8 cellular contexts compared by ENCODE assay signal in genomic region chr20:34516038-34516873, GRCh38. TPM values are rescaled to one million over a fixed set of nuclear protein-coding genes. Genes with fewer than 3 reads are reported as not detected.
DNase-seq lines count a peak whose midpoint lies in the region; ATAC-seq, FAIRE-seq and TF ChIP-seq lines count a peak whose summit lies in the region.

TSS of gene DYNLRB1 (plus strand) at chr20:34516422. CDS start at chr20:34516459, 37 bp downstream.

- H3K4me1 ChIP-seq in adrenal gland (replicated peaks in 1 of 2) (peaks cover 12 to 45% of the 10 kb centered on the region in 2 donors), heart left ventricle (peaks cover 0 to 49% (median 31%) of the 10 kb centered on the region in 12 donors), transverse colon (peaks cover 6 to 44% (median 24%) of the 10 kb centered on the region in 4 donors)

- in situ Hi-C loops in transverse colon (cut with MboI; ENCODE audit: low pct_ligation_motif_present in 1 of 4, low pct_unique_long_range_greater_than_20kb in 1 of 4, low sequenced_read_pairs in 3 of 4), result loop anchor here in 2 of 4 donors (25.0 kb wide), 1 partner anchor 204 kb away; the partner anchor contains the start of gene AHCY (in 2 of the 2)

- TF ChIP-seq POLR2A in GM12892 (IDR thresholded peaks at IDR 0.05; ENCODE audit: low read depth, low read length), result peak; percentile 74; the same call in 1 of the 2 replicates
- TF ChIP-seq POLR2A in adrenal gland (IDR thresholded peaks at IDR 0.05), result peak; percentile 83 to 95
- TF ChIP-seq POLR2A in heart left ventricle (IDR thresholded peaks at IDR 0.05), result peak in 1 of 2 donors; percentile 86
- TF ChIP-seq POLR2A in transverse colon (IDR thresholded peaks at IDR 0.05), result peak; percentile 90

- peak within 1 kb of the TSS; percentile 78 to 98 (median 94) for H3K27ac ChIP-seq in adrenal gland
- peak within 1 kb of the TSS; percentile 89 to 99 (median 95) for H3K27ac ChIP-seq in heart left ventricle
- peak within 1 kb of the TSS; percentile 92 to 95 (median 94) for H3K27ac ChIP-seq in transverse colon

- TF ChIP-seq CTCF in adrenal gland (IDR thresholded peaks at IDR 0.05), result no peak
- no peak for TF ChIP-seq CTCF in heart left ventricle (IDR thresholded peaks at IDR 0.05)
- TF ChIP-seq CTCF in transverse colon (IDR thresholded peaks at IDR 0.05), result no peak

- TF ChIP-seq EP300 in transverse colon (IDR thresholded peaks at IDR 0.05; ENCODE audit: low read depth), result no peak

- 0% methylated on average over 20 to 61 of the region's 61 CpGs for WGBS in adrenal gland, 4 donors
- 0 to 1% (median 0%) methylated on average over 28 to 61 of the region's 61 CpGs for WGBS in heart left ventricle, 4 donors
- WGBS in transverse colon (ENCODE audit: low coverage in 1 of 2), 2 donors, result 0% methylated on average over 37 of the region's 61 CpGs; no CpG with 5 or more reads in 1 of the 2 donors

- H3K36me3 ChIP-seq in adrenal gland (replicated peaks in 1 of 2) (peaks cover 0 to 7% of the 10 kb centered on the region in 2 donors), heart left ventricle (peaks cover 0 to 34% (median 12%) of the 10 kb centered on the region in 9 donors), transverse colon (no peaks in the 10 kb centered on the region)

- ATAC-seq in HG02852 (IDR thresholded peaks at IDR 0.05; ENCODE audit: unreplicated experiment) (peak; percentile 77), heart left ventricle (peak; percentile 96 to 98 (median 97))

- no peaks in the 10 kb centered on the region for H3K9me3 ChIP-seq in adrenal gland (replicated peaks in 1 of 3)
- H3K9me3 ChIP-seq in heart left ventricle, result no peaks in the 10 kb centered on the region
- no peaks in the 10 kb centered on the region for H3K9me3 ChIP-seq in transverse colon

- peak within 1 kb of the TSS; percentile 71 to 90 (median 82) for H3K4me3 ChIP-seq in adrenal gland
- H3K4me3 ChIP-seq in heart left ventricle, result peak within 1 kb of the TSS; percentile 56 to 95 (median 80)
- H3K4me3 ChIP-seq in transverse colon, result peak within 1 kb of the TSS; percentile 36 to 79 (median 65)

- intact Hi-C loops in adrenal gland (cut with DNase I), result no loop called here
- intact Hi-C loops in heart left ventricle (cut with DNase I), result loop anchor here in 4 of 10 donors (2.0 to 10.0 kb wide), 4 partner anchors 201 to 213 kb away; partner anchors contain the start of gene AHCY (in 1 of the 4)
- intact Hi-C loops in transverse colon (cut with DNase I; ENCODE audit: low total_unique reads), result no loop called here

- no peaks in the 10 kb centered on the region for H3K27me3 ChIP-seq in adrenal gland
- no peaks in the 10 kb centered on the region for H3K27me3 ChIP-seq in heart left ventricle
- H3K27me3 ChIP-seq in transverse colon, result no peaks in the 10 kb centered on the region

- DNase-seq in GM12892 (ENCODE audit: insufficient read length) (peak; percentile 72), NCI-H146 treated with DMSO at 0.1 percent for 48 hours (lab: John Stamatoyannopoulos, UW; ENCODE audit: unreplicated experiment) (peak; percentile 92), T-helper 1 cell (peak; percentile 88 to 96 (median 90)), adrenal gland (peak; percentile 97 to 99 (median 99)), heart left ventricle (peak; percentile 97 to 98 (median 98)), pons (ENCODE audit: low spot score) (peak; percentile 98), transverse colon (peak; percentile 98)

- peak; percentile 96 for FAIRE-seq in GM12892 (lab: Jason Lieb, UNC)

RNA-seq across cellular contexts. Expression of gene DYNLRB1, which starts in this region (rescaled TPM):
- 123 TPM for polyA plus RNA-seq in GM12892 (2012; ENCODE audit: missing spikeins)
- total RNA-seq in adrenal gland (100 to 1,000 TPM; 145 to 404 (median 203) TPM), heart left ventricle (100 to 1,000 TPM; 129 to 376 (median 145) TPM), transverse colon (100 to 1,000 TPM in 3 of 4 donors, 10 to 100 TPM in 1; 80.8 to 178 (median 120) TPM)
- polyA plus RNA-seq in adrenal gland (100 to 1,000 TPM; 433 to 586 (median 473) TPM), heart left ventricle (100 to 1,000 TPM; 200 to 405 TPM)

Comparison
In these comparisons a context has a peak if more than half of its experiments do, and no peak if none do; other contexts are left out.
1. Peak in every context shown above with its lines: DNase-seq, ATAC-seq, H3K4me3 ChIP-seq and H3K27ac ChIP-seq.